In the genomic region with DNA sequence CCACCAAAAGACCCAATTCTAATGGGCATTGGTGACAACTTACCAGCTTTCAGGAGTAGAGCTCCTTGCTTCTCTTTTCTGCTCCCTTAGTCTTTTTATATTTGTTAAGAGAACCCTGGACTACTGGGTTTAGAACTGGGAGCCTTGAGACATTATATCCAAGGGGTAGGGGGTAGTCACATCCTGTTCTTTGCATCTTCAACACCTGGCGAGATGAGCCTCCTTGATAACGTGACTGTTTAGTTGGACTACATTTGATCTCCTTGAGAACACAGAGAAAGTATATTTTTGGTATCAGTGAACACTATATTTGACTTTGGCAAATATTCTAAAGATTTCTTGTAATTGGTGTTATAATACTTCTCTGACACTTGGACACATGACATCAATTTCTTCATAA, we compare ENCODE assay signal across 19 cellular contexts. TPM values are rescaled to one million over a fixed set of nuclear protein-coding genes. Genes with fewer than 3 reads are reported as not detected.
DNase-seq lines count a peak whose midpoint lies in the region; ATAC-seq, FAIRE-seq and TF ChIP-seq lines count a peak whose summit lies in the region.
"Had no signal": no experiment of that assay in that cellular context is flagged by ENCODE, and none has a peak within 500 bp of the region (broad histone marks: within the 10 kb centered on the region; RNA-seq: fewer than 3 reads in every experiment).

No MANE protein-coding gene starts in this region.

- no peak overlapping the region for H2BK15ac ChIP-seq in mesenchymal stem cell (ENCODE audit: low read depth, poor library complexity, severe bottlenecking)

- CTCF ChIA-PET in A549 (lab: Yijun Ruan, JAX): interaction anchor here (0.9 to 2.3 kb wide), 7 partner anchors 12 to 286 kb away, joined by 3 to 13 read pairs (median 3); no protein-coding TSS in a partner anchor
- CTCF ChIA-PET in OCI-LY7 (lab: Charles Lee; ENCODE audit: unreplicated experiment): interaction anchor here (1.7 kb wide), 1 partner anchor 233 kb away, joined by 4 read pairs; no protein-coding TSS in a partner anchor

- no peaks in the 10 kb centered on the region for H3K27me3 ChIP-seq in mesenchymal stem cell (ENCODE audit: control insufficient read depth in 1 of 2, insufficient read depth in 1 of 2, low read length in 2 of 2)

- TF ChIP-seq CTCF in A549 (IDR thresholded peaks at IDR 0.05): no peak
- TF ChIP-seq CTCF in OCI-LY7 (conservative IDR thresholded peaks at IDR 0.05; ENCODE audit: low read length): 0 out of 2 replicates have a peak, but pooled peaks have one; percentile 10

- H3K18ac ChIP-seq in mesenchymal stem cell (ENCODE audit: low read depth in 1 of 2, low read length in 2 of 2): no peak overlapping the region

- H2AK5ac ChIP-seq in mesenchymal stem cell (ENCODE audit: low read length, severe bottlenecking): no peak overlapping the region

- H2AFZ ChIP-seq in OCI-LY7 (ENCODE audit: low read length): no peak overlapping the region
- H2AFZ ChIP-seq in mesenchymal stem cell (ENCODE audit: low read depth, low read length): no peak overlapping the region

- no peak overlapping the region for H2BK120ac ChIP-seq in mesenchymal stem cell (ENCODE audit: low read depth, low read length)

- H3K4ac ChIP-seq in mesenchymal stem cell (ENCODE audit: low read depth in 1 of 2, low read length in 2 of 2): no peak overlapping the region

- no peak overlapping the region for H4K91ac ChIP-seq in mesenchymal stem cell (ENCODE audit: low read length)

- no peaks in the 10 kb centered on the region for H4K20me1 ChIP-seq in OCI-LY7 (ENCODE audit: insufficient read depth, low read length)

- H3K36me3 ChIP-seq in OCI-LY7 (ENCODE audit: insufficient read depth, low read length) (no peaks in the 10 kb centered on the region), mesenchymal stem cell (ENCODE audit: control insufficient read depth in 1 of 2, insufficient read depth in 2 of 2, low read depth in 1 of 2, low read length in 2 of 2) (no peaks in the 10 kb centered on the region)
- H3K36me3 ChIP-seq: HAP-1 had no signal

- TF ChIP-seq RAD21 in A549 (conservative IDR thresholded peaks at IDR 0.05 in 1 of 2, IDR thresholded peaks at IDR 0.05 in 1 of 2): no peak

- H3K79me2 ChIP-seq in OCI-LY7 (ENCODE audit: insufficient read depth, low read depth, low read length): no peaks in the 10 kb centered on the region

- H3K14ac ChIP-seq in mesenchymal stem cell (ENCODE audit: low read length in 2 of 2): no peak overlapping the region

- no peak overlapping the region for H3K4me2 ChIP-seq in A549
- no peak overlapping the region for H3K4me2 ChIP-seq in OCI-LY7 (ENCODE audit: low read length)
- H3K4me2 ChIP-seq in mesenchymal stem cell (ENCODE audit: low read length, poor library complexity, severe bottlenecking): no peak overlapping the region

- no peaks in the 10 kb centered on the region for H3K27me3 Mint-ChIP-seq in activated CD4-positive, alpha-beta T cell treated with anti-CD3 and anti-CD28 coated beads, Interleukin-2, amount 10 ng/mL, durations not matched to agents 24 days and 14 days
- no peaks in the 10 kb centered on the region for H3K27me3 Mint-ChIP-seq in activated T-cell treated with anti-CD3 and anti-CD28 coated beads, Interleukin-2, amount 50 U/mL, for 72 hours (ENCODE audit: low read depth)
- H3K27me3 Mint-ChIP-seq in activated T-helper 17 cell treated with anti-CD3 and anti-CD28 coated beads, Interleukin-2, amount 50 U/mL, for 72 hours: peaks cover under 1% of the 10 kb centered on the region

- H2BK12ac ChIP-seq in mesenchymal stem cell (ENCODE audit: low read length in 2 of 2): no peak overlapping the region

- H3K9ac ChIP-seq in mesenchymal stem cell (ENCODE audit: low read length): no peak overlapping the region

- no peak overlapping the region for H3K4me3 ChIP-seq in A549
- H3K4me3 ChIP-seq in OCI-LY7 (ENCODE audit: low read depth, low read length, poor library complexity, severe bottlenecking): no peak overlapping the region
- H3K4me3 ChIP-seq in mesenchymal stem cell (ENCODE audit: insufficient read depth in 1 of 2, low read depth in 1 of 2, low read length in 2 of 2): no peak overlapping the region
- H3K4me3 ChIP-seq: HAP-1 had no signal

- no peaks in the 10 kb centered on the region for H3K36me3 Mint-ChIP-seq in activated CD4-positive, alpha-beta T cell treated with anti-CD3 and anti-CD28 coated beads, Interleukin-2, amount 10 ng/mL, durations not matched to agents 24 days and 14 days (ENCODE audit: low read depth)
- H3K36me3 Mint-ChIP-seq in activated T-cell treated with anti-CD3 and anti-CD28 coated beads, Interleukin-2, amount 50 U/mL, for 72 hours (ENCODE audit: insufficient read depth in 2 of 2): no peaks in the 10 kb centered on the region
- no peaks in the 10 kb centered on the region for H3K36me3 Mint-ChIP-seq in activated T-helper 17 cell treated with anti-CD3 and anti-CD28 coated beads, Interleukin-2, amount 50 U/mL, for 72 hours (ENCODE audit: low read depth)
- H3K36me3 Mint-ChIP-seq: CD8-positive, alpha-beta T cell had no signal

- FAIRE-seq in A549 (lab: Jason Lieb, UNC) (no peak), GM12891 (lab: Jason Lieb, UNC) (peak; percentile 13)
- FAIRE-seq: GM12892, H54 had no signal

- no peak overlapping the region for H3K4me3 Mint-ChIP-seq in activated CD4-positive, alpha-beta T cell treated with anti-CD3 and anti-CD28 coated beads, Interleukin-2, amount 10 ng/mL, durations not matched to agents 24 days and 14 days
- H3K4me3 Mint-ChIP-seq in activated T-cell treated with anti-CD3 and anti-CD28 coated beads, Interleukin-2, amount 50 U/mL, for 72 hours: no peak overlapping the region
- no peak overlapping the region for H3K4me3 Mint-ChIP-seq in activated T-helper 17 cell treated with anti-CD3 and anti-CD28 coated beads, Interleukin-2, amount 50 U/mL, for 72 hours
- H3K4me3 Mint-ChIP-seq: CD8-positive, alpha-beta T cell; HFFc6 had no signal

- no peaks in the 10 kb centered on the region for H3K9me3 Mint-ChIP-seq in activated CD4-positive, alpha-beta T cell treated with anti-CD3 and anti-CD28 coated beads, Interleukin-2, amount 10 ng/mL, durations not matched to agents 24 days and 14 days
- no peaks in the 10 kb centered on the region for H3K9me3 Mint-ChIP-seq in activated T-cell treated with anti-CD3 and anti-CD28 coated beads, Interleukin-2, amount 50 U/mL, for 72 hours
- no peaks in the 10 kb centered on the region for H3K9me3 Mint-ChIP-seq in activated T-helper 17 cell treated with anti-CD3 and anti-CD28 coated beads, Interleukin-2, amount 50 U/mL, for 72 hours
- H3K9me3 Mint-ChIP-seq: CD8-positive, alpha-beta T cell; HFFc6 had no signal

- H3K27ac Mint-ChIP-seq in activated CD4-positive, alpha-beta T cell treated with anti-CD3 and anti-CD28 coated beads, Interleukin-2, amount 10 ng/mL, durations not matched to agents 24 days and 14 days: no peak overlapping the region
- no peak overlapping the region for H3K27ac Mint-ChIP-seq in activated T-cell treated with anti-CD3 and anti-CD28 coated beads, Interleukin-2, amount 50 U/mL, for 72 hours
- H3K27ac Mint-ChIP-seq in activated T-helper 17 cell treated with anti-CD3 and anti-CD28 coated beads, Interleukin-2, amount 50 U/mL, for 72 hours: no peak overlapping the region
- H3K27ac Mint-ChIP-seq: CD8-positive, alpha-beta T cell; HFFc6 had no signal

- H3K4me1 ChIP-seq in A549: peaks cover 45% of the 10 kb centered on the region
- H3K4me1 ChIP-seq in OCI-LY7 (ENCODE audit: insufficient read depth, low read length, poor library complexity, severe bottlenecking): peaks cover 31% of the 10 kb centered on the region
- H3K4me1 ChIP-seq in mesenchymal stem cell (ENCODE audit: control insufficient read depth, insufficient read depth, low read depth, low read length): no peaks in the 10 kb centered on the region
- H3K4me1 ChIP-seq: HAP-1 had no signal

- TF ChIP-seq EP300 in A549 (IDR thresholded peaks at IDR 0.05): no peak

- BruUV-seq in OCI-LY7 (replicated peaks; lab: Mats Ljungman, UMichigan): no TSS peak

- H3K9me2 ChIP-seq in OCI-LY7 (ENCODE audit: insufficient read depth, low read length): no peaks in the 10 kb centered on the region

- no peak overlapping the region for H3K23ac ChIP-seq in mesenchymal stem cell (ENCODE audit: low read length in 2 of 2)

- H3K9me3 ChIP-seq in A549: no peaks in the 10 kb centered on the region
- H3K9me3 ChIP-seq in OCI-LY7 (ENCODE audit: low read length): no peaks in the 10 kb centered on the region
- H3K9me3 ChIP-seq in mesenchymal stem cell (ENCODE audit: control insufficient read depth, low read length): no peaks in the 10 kb centered on the region
- H3K9me3 ChIP-seq: Caco-2, HAP-1 had no signal

- H2BK5ac ChIP-seq in mesenchymal stem cell (ENCODE audit: low read depth, low read length, poor library complexity, severe bottlenecking): peak overlapping the region; percentile 62

- no peak for ATAC-seq in A549
- ATAC-seq in activated T-cell treated with anti-CD3 and anti-CD28 coated beads, Interleukin-2, amount 50 U/mL, for 72 hours (replicated peaks in 1 of 2): no peak
- no peak for ATAC-seq in activated T-helper 17 cell treated with anti-CD3 and anti-CD28 coated beads, Interleukin-2, amount 50 U/mL, for 72 hours (replicated peaks)
- ATAC-seq: CD8-positive, alpha-beta T cell had no signal

- WGBS in A549 (ENCODE audit: missing lambda C conversion rate): 74% methylated on average over 2 of the region's 2 CpGs
- WGBS in mesenchymal stem cell: 85% methylated on average over 2 of the region's 2 CpGs

- no peak for DNase-seq in A549 (ENCODE audit: low read depth in 1 of 2, low spot score in 1 of 2)
- DNase-seq in GM12891 (ENCODE audit: insufficient read length, low spot score): no peak
- no peak for DNase-seq in OCI-LY7 (ENCODE audit: low spot score)
- no peak for DNase-seq in mesenchymal stem cell
- no peak for DNase-seq in NCI-H1092 (lab: John Stamatoyannopoulos, UW)
- no peak for DNase-seq in activated CD4-positive, alpha-beta T cell treated with anti-CD3 and anti-CD28 coated beads, Interleukin-2, amount 10 ng/mL, durations not matched to agents 24 days and 14 days
- no peak for DNase-seq in activated T-cell treated with anti-CD3 and anti-CD28 coated beads, Interleukin-2, amount 50 U/mL, for 72 hours
- DNase-seq: 8988T; C1 segment of cervical spinal cord; Caco-2; CD8-positive, alpha-beta T cell; DMS79; GF-D8; GOT3; HFFc6 had no signal

- TF ChIP-seq POLR2A in A549 (IDR thresholded peaks at IDR 0.05; ENCODE audit: low read length): no peak
- TF ChIP-seq POLR2A in GM12891 (IDR thresholded peaks at IDR 0.05; ENCODE audit: low read depth, low read length): no peak

- H3K27ac ChIP-seq in A549: peak overlapping the region; percentile 76 to 84
- no peak overlapping the region for H3K27ac ChIP-seq in OCI-LY7 (ENCODE audit: low read depth, low read length, poor library complexity, severe bottlenecking)
- no peak overlapping the region for H3K27ac ChIP-seq in mesenchymal stem cell (ENCODE audit: low read length, poor library complexity, severe bottlenecking)

- intact Hi-C loops in OCI-LY7 (cut with micrococcal nuclease; ENCODE audit: unreplicated experiment): loop anchor here (2.0 kb wide), 1 partner anchor 101 kb away; no protein-coding TSS in a partner anchor
- intact Hi-C loops in activated CD4-positive, alpha-beta T cell treated with anti-CD3 and anti-CD28 coated beads, Interleukin-2, amount 10 ng/mL, durations not matched to agents 24 days and 14 days (cut with micrococcal nuclease): loop anchor here (5.0 kb wide), 1 partner anchor 369 kb away; no protein-coding TSS in a partner anchor

- H3K79me1 ChIP-seq in mesenchymal stem cell (replicated peaks; ENCODE audit: low read length, poor library complexity, severe bottlenecking): no peaks in the 10 kb centered on the region

- POLR2A ChIA-PET in A549 (lab: Yijun Ruan, JAX) (no interaction called here), OCI-LY7 (lab: Charles Lee) (interaction anchor here (1.4 to 2.3 kb wide), 6 partner anchors 10 to 41 kb away, joined by 3 to 8 read pairs (median 4); no protein-coding TSS in a partner anchor)

- H4K8ac ChIP-seq in mesenchymal stem cell (ENCODE audit: low read length): no peak overlapping the region

- peaks cover 42% of the 10 kb centered on the region for H3K4me1 Mint-ChIP-seq in activated CD4-positive, alpha-beta T cell treated with anti-CD3 and anti-CD28 coated beads, Interleukin-2, amount 10 ng/mL, durations not matched to agents 24 days and 14 days
- peaks cover 52% of the 10 kb centered on the region for H3K4me1 Mint-ChIP-seq in activated T-cell treated with anti-CD3 and anti-CD28 coated beads, Interleukin-2, amount 50 U/mL, for 72 hours (ENCODE audit: low read depth)
- H3K4me1 Mint-ChIP-seq in activated T-helper 17 cell treated with anti-CD3 and anti-CD28 coated beads, Interleukin-2, amount 50 U/mL, for 72 hours: peaks cover 10% of the 10 kb centered on the region

RNA-seq across cellular contexts. Expression of gene SMNDC1, which starts 9.0 kb away (rescaled TPM):
- polyA plus RNA-seq in A549 (2011; rRNA removed) (35.4 and 40.2 TPM in 2 replicates), A549 (2017; fragmentation: RNase III; extraction: RNeasy Plus Mini Kit Qiagen cat#74134 plus additional on column Dnase treatment) (27.5 to 30.1 TPM (median 28.1 TPM) in 3 replicates)
- polyA plus RNA-seq in A549 (2012; cell fraction: cytosol; rRNA removed): 10.4 and 13.9 TPM in 2 replicates
- polyA plus RNA-seq in A549 (2012; cell fraction: nucleus; rRNA removed): 7.1 and 9.5 TPM in 2 replicates
- 6.4 and 8.9 TPM in 2 replicates for polyA minus RNA-seq in A549 (2011; rRNA and poly(A)+ RNA removed)
- 22.3 TPM for polyA plus RNA-seq in GM12891 (2012; ENCODE audit: low read depth, missing spikeins)
- total RNA-seq in OCI-LY7 (2014; rRNA removed; shearing (Covaris generic)): 8.1 and 10.0 TPM in 2 replicates
- 51.7 and 52.4 TPM in 2 replicates for total RNA-seq in OCI-LY7 (2022)
- polyA plus RNA-seq in mesenchymal stem cell (2013, experiment 1 of 2): 27.4 TPM
- polyA plus RNA-seq in mesenchymal stem cell (2013, experiment 2 of 2): 26.1 TPM
- 46.2 TPM in 2 replicates for total RNA-seq in activated CD4-positive, alpha-beta T cell treated with anti-CD3 and anti-CD28 coated beads, Interleukin-2, amount 10 ng/mL, durations not matched to agents 24 days and 14 days
- 10 to 100 TPM; 49.2 to 54.6 TPM for total RNA-seq in activated T-cell treated with anti-CD3 and anti-CD28 coated beads, Interleukin-2, amount 50 U/mL, for 72 hours
- total RNA-seq in activated T-helper 17 cell treated with anti-CD3 and anti-CD28 coated beads, Interleukin-2, amount 50 U/mL, for 72 hours: 10 to 100 TPM; 35.8 to 40.1 TPM

Comparison
In these comparisons a context has a peak if more than half of its experiments do, and no peak if none do; other contexts are left out.
1. H3K27ac ChIP-seq: peak in A549 (2 of 2); none in OCI-LY7 (single experiment) and mesenchymal stem cell (single experiment).